ENCODE assay signal across 17 cellular contexts in genomic region chr3:120275553-120276092, GRCh38. TPM values are rescaled to one million over a fixed set of nuclear protein-coding genes. Genes with fewer than 3 reads are reported as not detected.
DNase-seq lines count a peak whose midpoint lies in the region; ATAC-seq, FAIRE-seq and TF ChIP-seq lines count a peak whose summit lies in the region.
"Had no signal": no experiment of that assay in that cellular context is flagged by ENCODE, and none has a peak within 500 bp of the region (broad histone marks: within the 10 kb centered on the region; RNA-seq: fewer than 3 reads in every experiment).

No MANE protein-coding gene starts in this region.

- intact Hi-C loops in Right ventricle myocardium superior (cut with DNase I) (no loop called here), pancreas (cut with DNase I) (no loop called here)

- H3K4me1 ChIP-seq in skeletal muscle satellite cell (ENCODE audit: control insufficient read depth, insufficient read depth, low read length), result no peaks in the 10 kb centered on the region
- no peaks in the 10 kb centered on the region for H3K4me1 ChIP-seq in pancreas

- WGBS in pancreas, 2 donors, result 18 to 28% methylated on average over 4 of the region's 4 CpGs

- H3K27ac Mint-ChIP-seq in activated naive CD4-positive, alpha-beta T cell treated with anti-CD3 and anti-CD28 coated beads, Interleukin-2, amount 50 U/mL, for 24 hours, result peak overlapping the region; percentile 25
- H3K27ac Mint-ChIP-seq in nephron, result peak overlapping the region; percentile 1 to 22 (median 14)
- H3K27ac Mint-ChIP-seq: B cell, CD14-positive monocyte, IgD-negative memory B cell had no signal

- no peak overlapping the region for H3K9ac ChIP-seq in skeletal muscle satellite cell (ENCODE audit: low read depth, low read length)

- FAIRE-seq in pancreas (lab: Jason Lieb, UNC), result no peak
- FAIRE-seq: A549, D721Med had no signal

- no peaks in the 10 kb centered on the region for H3K36me3 Mint-ChIP-seq in activated naive CD4-positive, alpha-beta T cell treated with anti-CD3 and anti-CD28 coated beads, Interleukin-2, amount 50 U/mL, for 24 hours
- H3K36me3 Mint-ChIP-seq in nephron (ENCODE audit: low read depth), result no peaks in the 10 kb centered on the region
- H3K36me3 Mint-ChIP-seq: CD14-positive monocyte, IgD-negative memory B cell had no signal

- H3K27me3 Mint-ChIP-seq in activated naive CD4-positive, alpha-beta T cell treated with anti-CD3 and anti-CD28 coated beads, Interleukin-2, amount 50 U/mL, for 24 hours, result peaks cover 23% of the 10 kb centered on the region
- no peaks in the 10 kb centered on the region for H3K27me3 Mint-ChIP-seq in nephron (ENCODE audit: low read depth)

- no peaks in the 10 kb centered on the region for H3K9me3 Mint-ChIP-seq in activated naive CD4-positive, alpha-beta T cell treated with anti-CD3 and anti-CD28 coated beads, Interleukin-2, amount 50 U/mL, for 24 hours
- peaks cover 1% of the 10 kb centered on the region for H3K9me3 Mint-ChIP-seq in nephron

- H3K27me3 ChIP-seq in skeletal muscle satellite cell (ENCODE audit: control insufficient read depth, insufficient read depth, low read length), result no peaks in the 10 kb centered on the region
- H3K27me3 ChIP-seq in pancreas, result no peaks in the 10 kb centered on the region

- H3K36me3 ChIP-seq in skeletal muscle satellite cell (ENCODE audit: insufficient read depth, low read length) (no peaks in the 10 kb centered on the region), pancreas (no peaks in the 10 kb centered on the region)

- DNase-seq in activated naive CD4-positive, alpha-beta T cell treated with Interleukin-2 at 50 U/mL for 16 hours, result no peak
- peak; percentile 63 for DNase-seq in NCI-H526 treated with DMSO at 0.1 percent for 48 hours (lab: John Stamatoyannopoulos, UW)
- DNase-seq in Right ventricle myocardium superior, result no peak
- no peak for DNase-seq in pancreas
- DNase-seq in OCI-M1 (lab: John Stamatoyannopoulos, UW), result no peak
- DNase-seq: H7, NCI-H1694 treated with DMSO at 0.1 percent for 48 hours, NCI-H2081 treated with DMSO at 0.1 percent for 48 hours had no signal

- no peak for TF ChIP-seq CTCF in nephron (IDR thresholded peaks at IDR 0.05; ENCODE audit: unreplicated experiment in 3 of 3)
- TF ChIP-seq CTCF in pancreas (IDR thresholded peaks at IDR 0.05), result no peak

- no peak overlapping the region for H3K4me3 Mint-ChIP-seq in activated naive CD4-positive, alpha-beta T cell treated with anti-CD3 and anti-CD28 coated beads, Interleukin-2, amount 50 U/mL, for 24 hours
- peak overlapping the region in 1 of 3 experiments; percentile 2 for H3K4me3 Mint-ChIP-seq in nephron
- H3K4me3 Mint-ChIP-seq: B cell, CD14-positive monocyte, IgD-negative memory B cell had no signal

- H3K9me3 ChIP-seq in skeletal muscle satellite cell (replicated peaks; ENCODE audit: low read length) (no peaks in the 10 kb centered on the region), pancreas (no peaks in the 10 kb centered on the region)
- H3K9me3 ChIP-seq: A549 had no signal

- peak overlapping the region; percentile 28 for H3K4me2 ChIP-seq in skeletal muscle satellite cell (ENCODE audit: low read length)

- peak overlapping the region; percentile 34 for H3K4me3 ChIP-seq in skeletal muscle satellite cell (ENCODE audit: low read length)
- no peak overlapping the region for H3K4me3 ChIP-seq in pancreas
- H3K4me3 ChIP-seq: A549 had no signal

- H3K27ac ChIP-seq in pancreas, result no peak overlapping the region
- H3K27ac ChIP-seq: A549 had no signal

- no peaks in the 10 kb centered on the region for H3K4me1 Mint-ChIP-seq in activated naive CD4-positive, alpha-beta T cell treated with anti-CD3 and anti-CD28 coated beads, Interleukin-2, amount 50 U/mL, for 24 hours
- H3K4me1 Mint-ChIP-seq in nephron, result peaks cover 45% of the 10 kb centered on the region
- H3K4me1 Mint-ChIP-seq: B cell, CD14-positive monocyte had no signal

- ATAC-seq in Right ventricle myocardium superior (ENCODE audit: poor library complexity), result no peak
- no peak for ATAC-seq in pancreas

RNA-seq across cellular contexts. Expression of gene GPR156, which starts 9.4 kb away (rescaled TPM):
- 0.66 and 0.76 TPM in 2 replicates for total RNA-seq in skeletal muscle satellite cell (2012; rRNA removed)
- total RNA-seq in Right ventricle myocardium superior (0.35 TPM), pancreas (under 1 TPM in 2 of 6 donors, not detected in 4; 0.09 to 0.16 TPM)
- under 1 TPM; 0.05 to 0.08 TPM for polyA plus RNA-seq in pancreas
- total RNA-seq: Right ventricle myocardium inferior had no signal
- polyA plus RNA-seq: CD14-positive monocyte, IgD-negative memory B cell had no signal
